20 cellular contexts compared by ENCODE assay signal in genomic region chr1:97334454-97334853, GRCh38.
DNase-seq lines count a peak whose midpoint lies in the region; ATAC-seq, FAIRE-seq and TF ChIP-seq lines count a peak whose summit lies in the region.
"Had no signal": no experiment of that assay in that cellular context is flagged by ENCODE, and none has a peak within 500 bp of the region (broad histone marks: within the 10 kb centered on the region; RNA-seq: fewer than 3 reads in every experiment).

No MANE protein-coding gene starts in this region.

- no peaks in the 10 kb centered on the region for H3K9me3 Mint-ChIP-seq in chondrocyte (ENCODE audit: low read depth)
- no peaks in the 10 kb centered on the region for H3K9me3 Mint-ChIP-seq in immature natural killer cell
- H3K9me3 Mint-ChIP-seq: activated T-cell treated with anti-CD3 and anti-CD28 coated beads, Interleukin-2, amount 50 U/mL, for 4 hours; T-helper 2 cell treated with Interferon-gamma antibody and Interleukin-4, amounts not matched to agents 5 μg/mL and 100 μg/mL, for 36 hours; type B pancreatic cell had no signal

- no peak overlapping the region for H2BK15ac ChIP-seq in mesenchymal stem cell (ENCODE audit: low read depth, poor library complexity, severe bottlenecking)

- H3K4ac ChIP-seq in mesenchymal stem cell (ENCODE audit: low read depth in 1 of 2, low read length in 2 of 2): no peak overlapping the region

- no peak overlapping the region for H3K9ac ChIP-seq in mesenchymal stem cell (ENCODE audit: low read length)
- H3K9ac ChIP-seq: KMS-11 had no signal

- peak overlapping the region; percentile 72 for H3K27ac Mint-ChIP-seq in chondrocyte (ENCODE audit: unreplicated experiment)
- no peak overlapping the region for H3K27ac Mint-ChIP-seq in immature natural killer cell
- H3K27ac Mint-ChIP-seq: CD14-positive monocyte; T-helper 2 cell treated with Interferon-gamma antibody and Interleukin-4, amounts not matched to agents 5 μg/mL and 100 μg/mL, for 36 hours; type B pancreatic cell had no signal

- H3K9me3 ChIP-seq in mesenchymal stem cell (ENCODE audit: control insufficient read depth, low read length) (no peaks in the 10 kb centered on the region), vagina (no peaks in the 10 kb centered on the region)
- H3K9me3 ChIP-seq: prostate gland had no signal

- H2BK5ac ChIP-seq in mesenchymal stem cell (ENCODE audit: low read depth, low read length, poor library complexity, severe bottlenecking): no peak overlapping the region

- H3K23ac ChIP-seq in mesenchymal stem cell (ENCODE audit: low read length in 2 of 2): no peak overlapping the region

- no peak overlapping the region for H4K8ac ChIP-seq in mesenchymal stem cell (ENCODE audit: low read length)

- intact Hi-C loops in vagina (cut with DNase I): no loop called here

- WGBS in mesenchymal stem cell: 77% methylated on average over 4 of the region's 4 CpGs

- no peak overlapping the region for H4K91ac ChIP-seq in mesenchymal stem cell (ENCODE audit: low read length)

- H3K4me1 Mint-ChIP-seq in chondrocyte (ENCODE audit: low read depth): peaks cover 43% of the 10 kb centered on the region
- no peaks in the 10 kb centered on the region for H3K4me1 Mint-ChIP-seq in immature natural killer cell
- H3K4me1 Mint-ChIP-seq: CD14-positive monocyte had no signal

- H3K4me3 ChIP-seq in mesenchymal stem cell (ENCODE audit: insufficient read depth in 1 of 2, low read depth in 1 of 2, low read length in 2 of 2) (no peak overlapping the region), vagina (no peak overlapping the region)
- H3K4me3 ChIP-seq: dorsolateral prefrontal cortex, prostate gland had no signal

- no peak overlapping the region for H3K14ac ChIP-seq in mesenchymal stem cell (ENCODE audit: low read length in 2 of 2)

- no peak overlapping the region for H2AFZ ChIP-seq in mesenchymal stem cell (ENCODE audit: low read depth, low read length)

- no peak overlapping the region for H3K4me2 ChIP-seq in mesenchymal stem cell (ENCODE audit: low read length, poor library complexity, severe bottlenecking)
- H3K4me2 ChIP-seq: KMS-11 had no signal

- TF ChIP-seq CTCF in chondrocyte (IDR thresholded peaks at IDR 0.05): no peak
- TF ChIP-seq CTCF in vagina (IDR thresholded peaks at IDR 0.05): no peak

- DNase-seq in AG20443 (ENCODE audit: low spot score): peak; percentile 55
- peak; percentile 12 for DNase-seq in HTR-8/SVneo (ENCODE audit: insufficient read length, low spot score)
- DNase-seq in chondrocyte (ENCODE audit: low spot score): no peak
- peak; percentile 58 for DNase-seq in mesenchymal stem cell
- DNase-seq in NCI-H1092 (lab: John Stamatoyannopoulos, UW): no peak
- no peak for DNase-seq in immature natural killer cell
- no peak for DNase-seq in vagina (ENCODE audit: extremely low spot score in 2 of 2)
- DNase-seq: activated CD4-positive, alpha-beta T cell treated with anti-CD3 and anti-CD28 coated beads for 48 hours; activated T-cell treated with anti-CD3 and anti-CD28 coated beads, Interleukin-2, amount 50 U/mL, for 4 hours; dorsolateral prefrontal cortex; NCI-H1694 treated with DMSO at 0.1 percent for 48 hours; NCI-H69; RPMI8226 had no signal

- no peak for ATAC-seq in GM21619 (IDR thresholded peaks at IDR 0.05; ENCODE audit: unreplicated experiment)
- ATAC-seq: activated T-cell treated with anti-CD3 and anti-CD28 coated beads, Interleukin-2, amount 50 U/mL, for 4 hours had no signal

- peaks cover 1% of the 10 kb centered on the region for H3K36me3 Mint-ChIP-seq in chondrocyte (ENCODE audit: low read depth)
- peaks cover 6 to 9% (median 7%) of the 10 kb centered on the region in 3 donors for H3K36me3 Mint-ChIP-seq in immature natural killer cell
- H3K36me3 Mint-ChIP-seq: type B pancreatic cell had no signal

- H3K4me1 ChIP-seq in mesenchymal stem cell (ENCODE audit: control insufficient read depth, insufficient read depth, low read depth, low read length): peaks cover 8% of the 10 kb centered on the region
- H3K4me1 ChIP-seq in vagina: no peaks in the 10 kb centered on the region
- H3K4me1 ChIP-seq: prostate gland had no signal

- H3K79me1 ChIP-seq in mesenchymal stem cell (replicated peaks; ENCODE audit: low read length, poor library complexity, severe bottlenecking): no peaks in the 10 kb centered on the region

- H2BK120ac ChIP-seq in mesenchymal stem cell (ENCODE audit: low read depth, low read length): no peak overlapping the region

- no peak overlapping the region for H2BK12ac ChIP-seq in mesenchymal stem cell (ENCODE audit: low read length in 2 of 2)

- H3K27me3 ChIP-seq in mesenchymal stem cell (ENCODE audit: control insufficient read depth in 1 of 2, insufficient read depth in 1 of 2, low read length in 2 of 2) (no peaks in the 10 kb centered on the region), vagina (no peaks in the 10 kb centered on the region)
- H3K27me3 ChIP-seq: dorsolateral prefrontal cortex had no signal

- H3K4me3 Mint-ChIP-seq in chondrocyte (ENCODE audit: unreplicated experiment) (no peak overlapping the region), immature natural killer cell (no peak overlapping the region)
- H3K4me3 Mint-ChIP-seq: activated T-cell treated with anti-CD3 and anti-CD28 coated beads, Interleukin-2, amount 50 U/mL, for 4 hours; CD14-positive monocyte; T-helper 2 cell treated with Interferon-gamma antibody and Interleukin-4, amounts not matched to agents 5 μg/mL and 100 μg/mL, for 36 hours; type B pancreatic cell had no signal

- no peak for TF ChIP-seq POLR2A in vagina (IDR thresholded peaks at IDR 0.05)

- H2AK5ac ChIP-seq in mesenchymal stem cell (ENCODE audit: low read length, severe bottlenecking): no peak overlapping the region

- H3K36me3 ChIP-seq in mesenchymal stem cell (ENCODE audit: control insufficient read depth in 1 of 2, insufficient read depth in 2 of 2, low read depth in 1 of 2, low read length in 2 of 2) (no peaks in the 10 kb centered on the region), vagina (no peaks in the 10 kb centered on the region)
- H3K36me3 ChIP-seq: prostate gland had no signal

- H3K18ac ChIP-seq in mesenchymal stem cell (ENCODE audit: low read depth in 1 of 2, low read length in 2 of 2): no peak overlapping the region

- H3K27me3 Mint-ChIP-seq in chondrocyte (ENCODE audit: low read depth): no peaks in the 10 kb centered on the region
- H3K27me3 Mint-ChIP-seq in immature natural killer cell (ENCODE audit: low read depth in 3 of 3): peaks cover 0 to 2% (median 0%) of the 10 kb centered on the region in 3 donors
- H3K27me3 Mint-ChIP-seq: type B pancreatic cell had no signal

- H3K27ac ChIP-seq in mesenchymal stem cell (ENCODE audit: low read length, poor library complexity, severe bottlenecking) (no peak overlapping the region), vagina (no peak overlapping the region)
- H3K27ac ChIP-seq: dorsolateral prefrontal cortex, KMS-11, prostate gland had no signal

- FAIRE-seq in HTR-8/SVneo (lab: Jason Lieb, UNC): no peak
- FAIRE-seq: islet of Langerhans had no signal

Comparison
In these comparisons a context has a peak if more than half of its experiments do, and no peak if none do; other contexts are left out.
1. DNase-seq: peak in AG20443 (single experiment), HTR-8/SVneo (single experiment) and mesenchymal stem cell (single experiment); none in chondrocyte (single experiment), NCI-H1092 (single experiment), immature natural killer cell (0 of 3) and vagina (0 of 2).